Comparison of ENCODE assay signal across 1 cellular context in genomic region chr19:29671393-29672076, GRCh38.
A peak's percentile ranks its signal among the peaks of the same experiment; 100 is the strongest.
TF ChIP-seq lines count a peak whose summit lies in the region.

No MANE protein-coding gene starts in this region.

TF ChIP-seq in K562, 482 proteins besides CTCF, POLR2A, EP300 and RAD21 (continued from another document and continues in another):
- no peak for TF ChIP-seq DPF2 (IDR thresholded peaks at IDR 0.05)
- TF ChIP-seq ESRRA (IDR thresholded peaks at IDR 0.05; ENCODE audit: borderline replicate concordance, low read depth) = no peak
- TF ChIP-seq TEAD4 (IDR thresholded peaks at IDR 0.05; ENCODE audit: low read length) = no peak
- TF ChIP-seq TEAD4 (CRISPR knock-in tag; IDR thresholded peaks at IDR 0.05; ENCODE audit: borderline replicate concordance) = no peak
- TF ChIP-seq ZNF224 (CRISPR knock-in tag; IDR thresholded peaks at IDR 0.05) = no peak
- TF ChIP-seq ZKSCAN8 (CRISPR knock-in tag; IDR thresholded peaks at IDR 0.05) = no peak
- no peak for TF ChIP-seq NUFIP1 (IDR thresholded peaks at IDR 0.05; ENCODE audit: partially characterized antibody)
- TF ChIP-seq CAMTA2 (CRISPR knock-in tag; conservative IDR thresholded peaks at IDR 0.05) = no peak
- 0 out of 2 replicates have a peak, but pooled peaks have one; percentile 18 for TF ChIP-seq JUND (IDR thresholded peaks at IDR 0.05; ENCODE audit: borderline replicate concordance, low read depth, low read length)
- 0 out of 3 replicates have a peak, but pooled peaks have one; percentile 23 for TF ChIP-seq JUND (tag; IDR thresholded peaks at IDR 0.05; ENCODE audit: borderline replicate concordance, low read depth, low read length)
- TF ChIP-seq BCLAF1 (IDR thresholded peaks at IDR 0.05; ENCODE audit: borderline replicate concordance in 1 of 2, control insufficient read depth in 1 of 2, low read depth in 2 of 2, low read length in 1 of 2) = no peak
- TF ChIP-seq FOXO4 (CRISPR knock-in tag; IDR thresholded peaks at IDR 0.05) = no peak
- TF ChIP-seq RBM34 (IDR thresholded peaks at IDR 0.05; ENCODE audit: borderline replicate concordance, insufficient read depth, low read length) = no peak
- no peak for TF ChIP-seq THRA (IDR thresholded peaks at IDR 0.05)
- no peak for TF ChIP-seq MECOM (CRISPR knock-in tag; IDR thresholded peaks at IDR 0.05)
- no peak for TF ChIP-seq CTCFL (IDR thresholded peaks at IDR 0.05; ENCODE audit: borderline replicate concordance, insufficient read depth, low read depth, low read length, poor library complexity, severe bottlenecking)
- no peak for TF ChIP-seq IRF1 (CRISPR knock-in tag; IDR thresholded peaks at IDR 0.05; ENCODE audit: borderline replicate concordance)
- TF ChIP-seq E2F5 (CRISPR knock-in tag; IDR thresholded peaks at IDR 0.05) = 0 out of 2 replicates have a peak, but pooled peaks have one; percentile 45
- no peak for TF ChIP-seq ARID2 (IDR thresholded peaks at IDR 0.05)
- no peak for TF ChIP-seq ZKSCAN3 (CRISPR knock-in tag; IDR thresholded peaks at IDR 0.05)
- 0 out of 2 replicates have a peak, but pooled peaks have one; percentile 12 for TF ChIP-seq RAD51 (IDR thresholded peaks at IDR 0.05; ENCODE audit: borderline replicate concordance, low read depth)
- TF ChIP-seq ZNF277 (CRISPR knock-in tag; IDR thresholded peaks at IDR 0.05; ENCODE audit: borderline replicate concordance) = no peak
- no peak for TF ChIP-seq ZBTB12 (CRISPR knock-in tag; IDR thresholded peaks at IDR 0.05)
- TF ChIP-seq MYC (IDR thresholded peaks at IDR 0.05; ENCODE audit: low read depth, low read length) = peak; percentile 66
- no peak for TF ChIP-seq MYC (CRISPR knock-in tag; IDR thresholded peaks at IDR 0.05; ENCODE audit: borderline replicate concordance, low read depth)
- no peak for TF ChIP-seq HLTF (IDR thresholded peaks at IDR 0.05)
- TF ChIP-seq ETV5 (CRISPR knock-in tag; IDR thresholded peaks at IDR 0.05; ENCODE audit: low read depth) = no peak
- no peak for TF ChIP-seq TBL1XR1 (IDR thresholded peaks at IDR 0.05; ENCODE audit: low read length in 2 of 2)
- no peak for TF ChIP-seq IFI16 (CRISPR knock-in tag; IDR thresholded peaks at IDR 0.05)
- no peak for TF ChIP-seq RBM14 (IDR thresholded peaks at IDR 0.05; ENCODE audit: borderline replicate concordance, insufficient read depth, low read depth, low read length)
- TF ChIP-seq CBFA2T2 (conservative IDR thresholded peaks at IDR 0.05) = no peak
- no peak for TF ChIP-seq RNF219 (CRISPR knock-in tag; IDR thresholded peaks at IDR 0.05)
- peak; percentile 9; the same call in 1 of the 2 replicates for TF ChIP-seq USF1 (CRISPR knock-in tag; IDR thresholded peaks at IDR 0.05)
- no peak for TF ChIP-seq ZNF77 (CRISPR knock-in tag; IDR thresholded peaks at IDR 0.05)
- 0 out of 2 replicates have a peak, but pooled peaks have one; percentile 21 for TF ChIP-seq ZBTB2 (IDR thresholded peaks at IDR 0.05)
- TF ChIP-seq CBX2 (IDR thresholded peaks at IDR 0.05; ENCODE audit: insufficient read depth, low read length, poor library complexity, severe bottlenecking) = no peak
- TF ChIP-seq HDAC2 (IDR thresholded peaks at IDR 0.05) = no peak
- TF ChIP-seq SMAD2 (IDR thresholded peaks at IDR 0.05; ENCODE audit: low read depth, low read length) = no peak
- no peak for TF ChIP-seq DMBX1 (CRISPR knock-in tag; IDR thresholded peaks at IDR 0.05; ENCODE audit: borderline replicate concordance)
- no peak for TF ChIP-seq ARID3A (IDR thresholded peaks at IDR 0.05; ENCODE audit: borderline replicate concordance, low read depth, low read length)
- no peak for TF ChIP-seq ATF4 (CRISPR knock-in tag; IDR thresholded peaks at IDR 0.05)
- TF ChIP-seq ZNF316 (IDR thresholded peaks at IDR 0.05) = peak; percentile 63
- TF ChIP-seq CBFB (CRISPR knock-in tag; IDR thresholded peaks at IDR 0.05) = no peak
